ENCODE assay signal across 17 cellular contexts in genomic region chr5:58382131-58382534, GRCh38.
"Had no signal": no experiment of that assay in that cellular context is flagged by ENCODE, and none has a peak within 500 bp of the region (broad histone marks: within the 10 kb centered on the region; RNA-seq: fewer than 3 reads in every experiment).

No MANE protein-coding gene starts in this region.

- DNase-seq: Karpas-422, KG1, MG63, NCI-H1092, NCI-H1105 treated with DMSO at 0.1 percent for 48 hours, NCI-H1417 treated with DMSO at 0.1 percent for 48 hours, NCI-H1694, NCI-H187 treated with DMSO at 0.1 percent for 48 hours, NCI-H2029 treated with DMSO at 0.1 percent for 48 hours, NCI-H2171 treated with DMSO at 0.1 percent for 48 hours, NCI-H524, NCI-H526 treated with DMSO at 0.1 percent for 48 hours, NCI-H748 treated with DMSO at 0.1 percent for 48 hours, SHP77, SK-N-SH, SW 1271 had no signal

- H3K27me3 ChIP-seq: MG63 had no signal

- H3K4me3 ChIP-seq: MG63 had no signal

- ATAC-seq: Panc1 had no signal

- H3K9ac ChIP-seq: SK-N-SH had no signal

- H3K4me2 ChIP-seq: SK-N-SH had no signal

- H3K36me3 ChIP-seq: MG63 had no signal
